ENCODE assay signal across 25 cellular contexts in the genomic region with DNA sequence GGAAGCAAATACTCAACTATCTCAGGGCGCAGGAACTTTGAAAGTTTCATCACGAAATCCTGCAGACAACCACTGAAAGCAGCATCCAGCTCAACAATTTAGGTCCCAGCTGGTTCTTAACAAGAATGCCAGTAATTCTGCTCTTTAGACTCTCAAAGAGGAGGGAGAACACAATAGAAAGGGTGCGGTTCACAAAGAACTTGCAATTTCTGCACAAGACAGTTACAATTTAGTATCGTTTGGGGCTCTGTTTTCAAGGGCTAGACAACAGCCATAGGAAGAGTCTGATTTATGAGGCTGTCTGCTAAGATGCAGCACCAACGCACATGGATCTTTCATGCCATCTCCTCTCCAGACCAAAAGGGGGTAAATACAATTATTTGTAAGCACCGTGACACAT.
"Had no signal": no experiment of that assay in that cellular context is flagged by ENCODE, and none has a peak within 500 bp of the region (broad histone marks: within the 10 kb centered on the region; RNA-seq: fewer than 3 reads in every experiment).

No MANE protein-coding gene starts in this region.

- H3K27ac Mint-ChIP-seq: effector memory CD8-positive, alpha-beta T cell; immature natural killer cell; natural killer cell; progenitor cell of endocrine pancreas had no signal

- H3K4me1 ChIP-seq: esophagus squamous epithelium, lower lobe of right lung, parathyroid adenoma, right lobe of liver, stomach, transverse colon, upper lobe of right lung, vagina had no signal

- H3K36me3 ChIP-seq: esophagus squamous epithelium, lower lobe of right lung, right lobe of liver, stomach, transverse colon, upper lobe of right lung, vagina had no signal

- H3K27me3 Mint-ChIP-seq: effector memory CD8-positive, alpha-beta T cell; progenitor cell of endocrine pancreas had no signal

- H3K36me3 Mint-ChIP-seq: immature natural killer cell, natural killer cell had no signal

- H3K9me3 ChIP-seq: esophagus squamous epithelium, lower lobe of right lung, right lobe of liver, stomach, transverse colon, upper lobe of right lung, vagina had no signal

- H3K4me3 Mint-ChIP-seq: effector memory CD8-positive, alpha-beta T cell; immature natural killer cell; natural killer cell had no signal

- H2AFZ ChIP-seq: parathyroid adenoma had no signal

- H3K4me3 ChIP-seq: esophagus squamous epithelium, lower lobe of right lung, right lobe of liver, stomach, transverse colon, upper lobe of right lung, vagina had no signal

- H3K79me2 ChIP-seq: parathyroid adenoma had no signal

- H3K9me3 Mint-ChIP-seq: natural killer cell had no signal

- H3K4me1 Mint-ChIP-seq: immature natural killer cell, natural killer cell had no signal

- H3K9ac ChIP-seq: parathyroid adenoma had no signal

- H3K27me3 ChIP-seq: esophagus squamous epithelium, right lobe of liver, stomach, transverse colon, upper lobe of right lung, vagina had no signal

- DNase-seq: cortex of kidney; effector memory CD8-positive, alpha-beta T cell; erythroblast; esophagus squamous epithelium; hypothalamus; immature natural killer cell; islet precursor cell; kidney glomerular epithelial cell; left colon; left ventricle myocardium superior; lower lobe of right lung; natural killer cell; right lobe of liver; small intestine; stimulated activated CD4-positive, alpha-beta T cell treated with anti-CD3 and anti-CD28 coated beads, Interleukin-12 subunit alpha, Interleukin-12 subunit beta, amount 100 ng/mL, for 4 hours; stimulated activated CD4-positive, alpha-beta T cell treated with anti-CD3 and anti-CD28 coated beads, Interleukin-1b, Interleukin-23, amount 100 ng/mL, for 48 hours; stimulated activated CD4-positive, alpha-beta T cell treated with anti-CD3 and anti-CD28 coated beads, Interleukin-4, amount 100 ng/mL, for 1 hour; stimulated activated CD8-positive, alpha-beta memory T cell treated with anti-CD3 and anti-CD28 coated beads, Interleukin-4, amount 100 ng/mL, for 48 hours; stimulated activated naive CD4-positive, alpha-beta T cell treated with Interleukin-2 at 50 U/mL for 16 hours; stomach; transverse colon; upper lobe of right lung had no signal

- H3K27ac ChIP-seq: esophagus squamous epithelium, lower lobe of right lung, parathyroid adenoma, right lobe of liver, stomach, transverse colon, upper lobe of right lung, vagina had no signal
